Comparison of ENCODE assay signal across 1 cellular context in genomic region chr6:156269751-156270369, GRCh38.
TF ChIP-seq lines count a peak whose summit lies in the region.

No MANE protein-coding gene starts in this region.

TF ChIP-seq in SK-N-SH treated with all-trans-retinoic acid at 6 μM for 48 hours, 23 proteins besides CTCF, POLR2A, EP300 and RAD21 (continued from another document):
- TF ChIP-seq TSHZ2 (CRISPR knock-in tag; IDR thresholded peaks at IDR 0.05) (no peak), ZNF8 (CRISPR knock-in tag; IDR thresholded peaks at IDR 0.05) (no peak), ISL1 (CRISPR knock-in tag; IDR thresholded peaks at IDR 0.05) (no peak), ZFP30 (CRISPR knock-in tag; IDR thresholded peaks at IDR 0.05) (no peak)
